19 cellular contexts compared by ENCODE assay signal in the genomic region with DNA sequence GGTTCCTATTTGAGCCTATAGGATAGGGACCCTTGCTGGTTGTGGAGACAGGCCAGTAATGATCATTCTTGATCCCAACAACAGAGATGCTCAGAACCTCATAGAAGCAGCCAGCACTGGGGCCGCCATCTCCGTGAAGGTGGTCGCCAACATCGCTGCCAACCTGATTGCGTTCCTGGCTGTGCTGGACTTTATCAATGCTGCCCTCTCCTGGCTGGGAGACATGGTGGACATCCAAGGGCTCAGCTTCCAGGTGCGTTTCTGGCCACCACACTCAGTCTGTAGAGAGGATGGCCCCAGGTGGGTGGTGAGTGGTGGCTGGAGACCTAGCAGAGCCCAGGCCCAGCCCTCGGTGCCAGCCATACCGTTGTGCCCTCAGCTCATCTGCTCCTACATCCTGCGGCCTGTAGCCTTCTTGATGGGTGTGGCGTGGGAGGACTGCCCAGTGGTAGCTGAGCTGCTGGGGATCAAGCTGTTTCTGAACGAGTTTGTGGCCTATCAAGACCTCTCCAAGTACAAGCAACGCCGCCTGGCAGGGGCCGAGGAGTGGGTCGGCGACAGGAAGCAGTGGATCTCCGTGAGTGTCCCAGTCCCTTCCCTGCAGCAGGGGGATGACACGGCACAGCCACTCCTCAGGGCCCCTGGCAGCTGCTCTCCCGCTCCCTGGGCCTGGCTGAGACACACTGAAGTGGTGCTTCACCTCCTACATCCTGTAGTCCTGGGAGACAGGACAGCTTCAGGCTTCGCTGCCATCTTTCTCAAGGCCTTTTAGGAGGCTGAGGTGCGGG. TPM values are rescaled to one million over a fixed set of nuclear protein-coding genes. Genes with fewer than 3 reads are reported as not detected.
DNase-seq lines count a peak whose midpoint lies in the region; ATAC-seq and TF ChIP-seq lines count a peak whose summit lies in the region.
"Had no signal": no experiment of that assay in that cellular context is flagged by ENCODE, and none has a peak within 500 bp of the region (broad histone marks: within the 10 kb centered on the region; RNA-seq: fewer than 3 reads in every experiment).

No MANE protein-coding gene starts in this region.

- H2BK15ac ChIP-seq in H9 (ENCODE audit: low read depth, low read length), result no peak overlapping the region

- no peak overlapping the region for H2BK120ac ChIP-seq in H9 (ENCODE audit: low read depth, low read length, poor library complexity, severe bottlenecking)

- no peak overlapping the region for H3K56ac ChIP-seq in H9 (ENCODE audit: insufficient read length, low read depth, low read length)

- H3K4me2 ChIP-seq in H9 (ENCODE audit: insufficient read depth, insufficient read length, low read length), result no peak overlapping the region
- H3K4me2 ChIP-seq: PC-9 had no signal

- no peak overlapping the region for H4K5ac ChIP-seq in H9 (ENCODE audit: insufficient read length, low read depth, low read length)

- H3K14ac ChIP-seq in H9 (ENCODE audit: insufficient read depth, low read length), result no peak overlapping the region

- no peak overlapping the region for H2BK12ac ChIP-seq in H9 (ENCODE audit: insufficient read length, low read depth, low read length)

- H3K23ac ChIP-seq in H9 (ENCODE audit: insufficient read length, low read depth, low read length), result no peak overlapping the region

- intact Hi-C loops in left ventricle myocardium superior (cut with micrococcal nuclease), result no loop called here

- no peak overlapping the region for H2BK20ac ChIP-seq in H9 (ENCODE audit: low read depth, low read length, poor library complexity, severe bottlenecking)

- no peak overlapping the region for H3K27ac Mint-ChIP-seq in H9
- H3K27ac Mint-ChIP-seq: activated CD4-positive, alpha-beta T cell treated with anti-CD3 and anti-CD28 coated beads, Interleukin-2, amount 10 ng/mL, durations not matched to agents 7 days and 5 days; activated T-cell treated with anti-CD3 and anti-CD28 coated beads, Interleukin-2, amount 50 U/mL, for 72 hours; immature natural killer cell had no signal

- H3K27ac ChIP-seq in 22Rv1 (no peak overlapping the region), H9 (ENCODE audit: insufficient read length, low read depth, low read length) (no peak overlapping the region)
- H3K27ac ChIP-seq: PC-9, psoas muscle had no signal

- no peaks in the 10 kb centered on the region for H3K36me3 Mint-ChIP-seq in H9 (ENCODE audit: insufficient read depth in 1 of 3, low read depth in 3 of 3)
- H3K36me3 Mint-ChIP-seq: immature natural killer cell had no signal

- DNase-seq in H9 (peak; percentile 68), SK-N-DZ (ENCODE audit: low spot score) (peak; percentile 50), left ventricle myocardium superior (no peak), NCI-H226 (no peak)
- DNase-seq in effector CD4-positive, alpha-beta T cell, result no peak
- DNase-seq: activated CD4-positive, alpha-beta T cell treated with anti-CD3 and anti-CD28 coated beads, Interleukin-2, amount 10 ng/mL, durations not matched to agents 7 days and 5 days; activated T-cell treated with anti-CD3 and anti-CD28 coated beads, Interleukin-2, amount 50 U/mL, for 72 hours; amniotic stem cell; DMS153; immature natural killer cell; MG63; PC-9; psoas muscle; stimulated activated CD8-positive, alpha-beta memory T cell treated with anti-CD3 and anti-CD28 coated beads, Interleukin-4, amount 100 ng/mL, for 48 hours had no signal

- H3K4me1 ChIP-seq in H9 (ENCODE audit: insufficient read depth, low read length), result no peaks in the 10 kb centered on the region
- H3K4me1 ChIP-seq: psoas muscle had no signal

- no peaks in the 10 kb centered on the region for H3K9me3 ChIP-seq in H9 (ENCODE audit: control insufficient read depth, low read depth, low read length)
- H3K9me3 ChIP-seq: MG63, psoas muscle had no signal

- H3K4me3 Mint-ChIP-seq in H9, result no peak overlapping the region
- H3K4me3 Mint-ChIP-seq: activated CD4-positive, alpha-beta T cell treated with anti-CD3 and anti-CD28 coated beads, Interleukin-2, amount 10 ng/mL, durations not matched to agents 7 days and 5 days; activated T-cell treated with anti-CD3 and anti-CD28 coated beads, Interleukin-2, amount 50 U/mL, for 72 hours; immature natural killer cell had no signal

- peak; percentile 68 for TF ChIP-seq CTCF in 22Rv1 (IDR thresholded peaks at IDR 0.05)
- TF ChIP-seq CTCF in H9 (conservative IDR thresholded peaks at IDR 0.05), result peak; percentile 58

- no peaks in the 10 kb centered on the region for H3K79me1 ChIP-seq in H9 (ENCODE audit: insufficient read depth, low read depth, low read length, poor library complexity, severe bottlenecking)

- ATAC-seq in left ventricle myocardium superior, result peak; percentile 50
- ATAC-seq in GM18511 (IDR thresholded peaks at IDR 0.05; ENCODE audit: unreplicated experiment), result no peak
- ATAC-seq in GM18867 (IDR thresholded peaks at IDR 0.05; ENCODE audit: unreplicated experiment), result no peak
- ATAC-seq: activated T-cell treated with anti-CD3 and anti-CD28 coated beads, Interleukin-2, amount 50 U/mL, for 72 hours; psoas muscle had no signal

- no peak overlapping the region for H3T11ph ChIP-seq in H9 (ENCODE audit: low read length)

- H3K9me3 Mint-ChIP-seq in H9, result no peaks in the 10 kb centered on the region; a peak in 1 of 5 replicates
- H3K9me3 Mint-ChIP-seq: activated CD4-positive, alpha-beta T cell treated with anti-CD3 and anti-CD28 coated beads, Interleukin-2, amount 10 ng/mL, durations not matched to agents 7 days and 5 days; activated T-cell treated with anti-CD3 and anti-CD28 coated beads, Interleukin-2, amount 50 U/mL, for 72 hours; immature natural killer cell had no signal

- no peak overlapping the region for H4K8ac ChIP-seq in H9 (replicated peaks; ENCODE audit: insufficient read length, low read depth, low read length)

- H2BK5ac ChIP-seq in H9 (ENCODE audit: insufficient read length, low read length), result no peak overlapping the region

- no peak overlapping the region for H3K9ac ChIP-seq in H9 (ENCODE audit: extremely low read depth, insufficient read length, low read length)

- no peak overlapping the region for H2AFZ ChIP-seq in H9 (ENCODE audit: low read length)
- H2AFZ ChIP-seq: PC-9 had no signal

- no peak overlapping the region for H4K91ac ChIP-seq in H9 (ENCODE audit: insufficient read length, low read depth, low read length)

- H2AK5ac ChIP-seq in H9 (ENCODE audit: insufficient read length, low read length), result no peak overlapping the region

- H3K4ac ChIP-seq in H9 (ENCODE audit: low read depth, low read length), result no peak overlapping the region

- no peaks in the 10 kb centered on the region for H4K20me1 ChIP-seq in H9 (ENCODE audit: control insufficient read depth, insufficient read depth, insufficient read length)

- H3K27me3 Mint-ChIP-seq in H9 (ENCODE audit: low read depth), result 0 out of 2 replicates have a peak, but pooled peaks cover 1% of the 10 kb centered on the region

- H3K18ac ChIP-seq in H9 (ENCODE audit: insufficient read length, low read depth, low read length), result no peak overlapping the region

- H3K27me3 ChIP-seq in H9 (ENCODE audit: insufficient read depth, low read length), result no peaks in the 10 kb centered on the region
- H3K27me3 ChIP-seq: MG63 had no signal

- H3K23me2 ChIP-seq in H9 (ENCODE audit: insufficient read length, low read depth, low read length, poor library complexity, severe bottlenecking), result no peaks in the 10 kb centered on the region

- no peaks in the 10 kb centered on the region for H3K79me2 ChIP-seq in H9 (ENCODE audit: insufficient read depth, low read length)

- peaks cover 3% of the 10 kb centered on the region in 2 experiments; a peak in 2 of 4 replicates for H3K4me1 Mint-ChIP-seq in H9
- H3K4me1 Mint-ChIP-seq: activated CD4-positive, alpha-beta T cell treated with anti-CD3 and anti-CD28 coated beads, Interleukin-2, amount 10 ng/mL, durations not matched to agents 7 days and 5 days; immature natural killer cell had no signal

- WGBS in H9 (ENCODE audit: extremely low coverage, insufficient read length, low lambda C conversion rate), result no CpG with 5 or more reads among the region's 21 CpGs

RNA-seq across cellular contexts. Expression of gene PDE8A, which starts 46.5 kb away (rescaled TPM):
- total RNA-seq in H9 (2021) (7.5 and 9.3 TPM in 2 replicates), left ventricle myocardium superior (14.9 TPM)
- polyA plus RNA-seq in SK-N-DZ (2014; cell fraction: cytosol; rRNA removed), result 13.0 and 15.0 TPM in 2 replicates
- polyA plus RNA-seq in SK-N-DZ (2014; cell fraction: nucleus; rRNA removed), result 33.6 and 52.2 TPM in 2 replicates

RNA-seq across cellular contexts. Expression of gene SLC28A1, which starts 50.7 kb away (rescaled TPM):
- total RNA-seq in H9 (2021), result 0.13 TPM in 1 of 2 replicates, not detected in the other
- polyA plus RNA-seq in SK-N-DZ (2014; cell fraction: cytosol; rRNA removed), result not detected in 2 replicates
- 0.30 TPM in 1 of 2 replicates, not detected in the other for polyA plus RNA-seq in SK-N-DZ (2014; cell fraction: nucleus; rRNA removed)
- 0.50 TPM for total RNA-seq in left ventricle myocardium superior
- total RNA-seq: activated CD4-positive, alpha-beta T cell treated with anti-CD3 and anti-CD28 coated beads, Interleukin-2, amount 10 ng/mL, durations not matched to agents 7 days and 5 days; activated T-cell treated with anti-CD3 and anti-CD28 coated beads, Interleukin-2, amount 50 U/mL, for 72 hours; dermis microvascular lymphatic vessel endothelial cell; T-helper 1 cell treated with Interleukin-12 subunit alpha and Interleukin-12 subunit beta and Interleukin-4 antibody, amounts not matched to agents 30 ng/mL and 1 ng/mL, for 36 hours had no signal
- polyA plus RNA-seq: immature natural killer cell had no signal

Comparison
In these comparisons a context has a peak if more than half of its experiments do, and no peak if none do; other contexts are left out.
1. DNase-seq: peak in H9 (single experiment) and SK-N-DZ (single experiment); none in left ventricle myocardium superior (single experiment), NCI-H226 (single experiment) and effector CD4-positive, alpha-beta T cell (single experiment).